ENCODE assay signal across 8 cellular contexts in genomic region chr12:65306603-65307501, GRCh38. TPM values are rescaled to one million over a fixed set of nuclear protein-coding genes. Genes with fewer than 3 reads are reported as not detected.
DNase-seq lines count a peak whose midpoint lies in the region; ATAC-seq, FAIRE-seq and TF ChIP-seq lines count a peak whose summit lies in the region.

No MANE protein-coding gene starts in this region.

- peak; percentile 67 for FAIRE-seq in K562 (lab: Jason Lieb, UNC)

- no peak overlapping the region for H3K4me2 ChIP-seq in K562 (ENCODE audit: insufficient read depth, low read length)

- no peaks in the 10 kb centered on the region for H3K9me3 ChIP-seq in K562 (replicated peaks; ENCODE audit: control insufficient read depth, insufficient read depth, low read depth, low read length)

- H3K9me3 Mint-ChIP-seq in activated CD4-positive, alpha-beta T cell treated with anti-CD3 and anti-CD28 coated beads for 36 hours (ENCODE audit: low read depth) = no peaks in the 10 kb centered on the region
- no peaks in the 10 kb centered on the region for H3K9me3 Mint-ChIP-seq in stimulated activated memory B cell treated with anti-CD40 and anti-IgM and Interleukin-4, amounts not matched to agents 10 μg/mL and 1 μg/mL and 100 μg/mL, for 72 hours

- no peaks in the 10 kb centered on the region for H3K9me1 ChIP-seq in K562 (ENCODE audit: control insufficient read depth, insufficient read depth, low read length)

- H3K4me3 ChIP-seq in K562 = no peak overlapping the region

- no peak for TF ChIP-seq POLR2A in K562 (conservative IDR thresholded peaks at IDR 0.05)

- H2AFZ ChIP-seq in K562 (ENCODE audit: low read depth, low read length) = no peak overlapping the region

- no peaks in the 10 kb centered on the region for H4K20me1 ChIP-seq in K562 (replicated peaks; ENCODE audit: control insufficient read depth, insufficient read depth, low read length)

- no peak overlapping the region for H3K27ac ChIP-seq in K562 (ENCODE audit: extremely low read depth, low read depth, low read length)

- no peak for ATAC-seq in activated CD4-positive, alpha-beta T cell treated with anti-CD3 and anti-CD28 coated beads for 36 hours
- peak; percentile 69; the same call in 2 of the 3 replicates for ATAC-seq in K562
- ATAC-seq in left colon = peak; percentile 41
- ATAC-seq in stimulated activated memory B cell treated with anti-CD40 and anti-IgM and Interleukin-4, amounts not matched to agents 10 μg/mL and 1 μg/mL and 100 μg/mL, for 72 hours = no peak

- no peaks in the 10 kb centered on the region for H3K79me2 ChIP-seq in K562 (ENCODE audit: control insufficient read depth, insufficient read depth, low read length)

- H3K4me3 Mint-ChIP-seq in activated CD4-positive, alpha-beta T cell treated with anti-CD3 and anti-CD28 coated beads for 36 hours = no peak overlapping the region
- H3K4me3 Mint-ChIP-seq in stimulated activated memory B cell treated with anti-CD40 and anti-IgM and Interleukin-4, amounts not matched to agents 10 μg/mL and 1 μg/mL and 100 μg/mL, for 72 hours = no peak overlapping the region

- in situ Hi-C loops in K562 (cut with MboI) = loop anchor here (10.0 to 25.0 kb wide), 2 partner anchors 778 to 1105 kb away; no protein-coding TSS in a partner anchor

- H3K27me3 ChIP-seq in K562 (ENCODE audit: control insufficient read depth in 2 of 2, insufficient read depth in 2 of 2, low read length in 2 of 2) = no peaks in the 10 kb centered on the region

- no peaks in the 10 kb centered on the region for H3K4me1 ChIP-seq in K562 (replicated peaks in 1 of 2; ENCODE audit: control insufficient read depth in 2 of 2, insufficient read depth in 2 of 2, low read length in 2 of 2)

- 2% methylated on average over 8 of the region's 8 CpGs for WGBS in K562 (ENCODE audit: insufficient coverage, low coverage, missing lambda C conversion rate)

- H3K27ac Mint-ChIP-seq in activated CD4-positive, alpha-beta T cell treated with anti-CD3 and anti-CD28 coated beads for 36 hours = no peak overlapping the region
- no peak overlapping the region for H3K27ac Mint-ChIP-seq in stimulated activated memory B cell treated with anti-CD40 and anti-IgM and Interleukin-4, amounts not matched to agents 10 μg/mL and 1 μg/mL and 100 μg/mL, for 72 hours

- CTCF ChIA-PET in activated CD4-positive, alpha-beta T cell treated with anti-CD3 and anti-CD28 coated beads for 36 hours (lab: Charles Lee) = interaction anchor here (0.8 to 1.1 kb wide), 4 partner anchors 21 to 798 kb away, joined by 3 read pairs; no protein-coding TSS in a partner anchor
- CTCF ChIA-PET in K562 (lab: Yijun Ruan, JAX; ENCODE audit: low intra/inter-chr PET ratio) = no interaction called here

- TF ChIP-seq CTCF in K562 (IDR thresholded peaks at IDR 0.05 in 2 of 3, conservative IDR thresholded peaks at IDR 0.05 in 1 of 3; ENCODE audit: insufficient read depth in 2 of 3, low read depth in 1 of 3, low read length in 3 of 3) = peak; percentile 58 to 73 (median 63); a peak in 5 of 6 replicates

- TF ChIP-seq EP300 in K562 (IDR thresholded peaks at IDR 0.05; ENCODE audit: low read length) = no peak

- H3K27me3 Mint-ChIP-seq in activated CD4-positive, alpha-beta T cell treated with anti-CD3 and anti-CD28 coated beads for 36 hours = peaks cover 11% of the 10 kb centered on the region
- peaks cover 33% of the 10 kb centered on the region for H3K27me3 Mint-ChIP-seq in stimulated activated memory B cell treated with anti-CD40 and anti-IgM and Interleukin-4, amounts not matched to agents 10 μg/mL and 1 μg/mL and 100 μg/mL, for 72 hours

- no peak overlapping the region for H3K9ac ChIP-seq in K562 (ENCODE audit: insufficient read depth in 1 of 2, low read depth in 2 of 2, low read length in 2 of 2)

- peak; percentile 76 to 82 for TF ChIP-seq RAD21 in K562 (CRISPR knock-in tag; conservative IDR thresholded peaks at IDR 0.05 in 1 of 2, IDR thresholded peaks at IDR 0.05 in 1 of 2)

- H3K36me3 ChIP-seq in K562 (ENCODE audit: control insufficient read depth, insufficient read depth, low read length) = no peaks in the 10 kb centered on the region

- peaks cover 7% of the 10 kb centered on the region for H3K4me1 Mint-ChIP-seq in activated CD4-positive, alpha-beta T cell treated with anti-CD3 and anti-CD28 coated beads for 36 hours
- peaks cover 5% of the 10 kb centered on the region for H3K4me1 Mint-ChIP-seq in stimulated activated memory B cell treated with anti-CD40 and anti-IgM and Interleukin-4, amounts not matched to agents 10 μg/mL and 1 μg/mL and 100 μg/mL, for 72 hours

- POLR2A ChIA-PET in activated CD4-positive, alpha-beta T cell treated with anti-CD3 and anti-CD28 coated beads for 36 hours (lab: Charles Lee) = no interaction called here
- POLR2A ChIA-PET in K562 (lab: Yijun Ruan, JAX) = no interaction called here

- no peaks in the 10 kb centered on the region for H3K36me3 Mint-ChIP-seq in activated CD4-positive, alpha-beta T cell treated with anti-CD3 and anti-CD28 coated beads for 36 hours (ENCODE audit: low read depth)
- no peaks in the 10 kb centered on the region for H3K36me3 Mint-ChIP-seq in stimulated activated memory B cell treated with anti-CD40 and anti-IgM and Interleukin-4, amounts not matched to agents 10 μg/mL and 1 μg/mL and 100 μg/mL, for 72 hours

- peak; percentile 12 for DNase-seq in activated CD4-positive, alpha-beta T cell treated with anti-CD3 and anti-CD28 coated beads for 36 hours
- DNase-seq in activated CD4-positive, alpha-beta T cell treated with anti-CD3 and anti-CD28 coated beads, Interleukin-2, amount 50 U/mL, for 48 hours = no peak
- DNase-seq in NCI-H460 (ENCODE audit: extremely low read depth, low read depth) (peak; percentile 44), K562 (ENCODE audit: extremely low read depth in 1 of 4, low spot score in 3 of 4) (peak in 2 of 4 experiments; percentile 17 to 43), left colon (peak; percentile 31 to 52), NCI-H1436 treated with DMSO at 0.1 percent for 48 hours (lab: John Stamatoyannopoulos, UW) (no peak)
- DNase-seq in stimulated activated CD4-positive, alpha-beta T cell treated with anti-CD3 and anti-CD28 coated beads, Interleukin-4, amount 100 ng/mL, for 4 hours = no peak

- BruUV-seq in K562 (replicated peaks; lab: Mats Ljungman, UMichigan) = no TSS peak

- intact Hi-C loops in activated CD4-positive, alpha-beta T cell treated with anti-CD3 and anti-CD28 coated beads for 36 hours (cut with DNase I, micrococcal nuclease) = loop anchor here (2.0 to 5.0 kb wide), 5 partner anchors 675 to 800 kb away; no protein-coding TSS in a partner anchor
- intact Hi-C loops in K562 (cut with micrococcal nuclease) = loop anchor here (2.0 to 10.0 kb wide), 3 partner anchors 416 to 800 kb away; no protein-coding TSS in a partner anchor
- intact Hi-C loops in left colon (cut with DNase I, micrococcal nuclease) = no loop called here

TF ChIP-seq in K562, 482 proteins besides CTCF, POLR2A, EP300 and RAD21 (continues in another document):
- TF ChIP-seq SMC3 (conservative IDR thresholded peaks at IDR 0.05; ENCODE audit: insufficient read depth, low read depth, low read length) (peak; percentile 41; the same call in 1 of the 2 replicates), KDM4B (IDR thresholded peaks at IDR 0.05; ENCODE audit: borderline replicate concordance in 2 of 2, low read depth in 1 of 2) (no peak), DEAF1 (CRISPR knock-in tag; IDR thresholded peaks at IDR 0.05) (peak; percentile 39; the same call in 1 of the 2 replicates)

RNA-seq across cellular contexts. Expression of gene MSRB3, which starts 28.4 kb away (rescaled TPM):
- total RNA-seq in activated CD4-positive, alpha-beta T cell treated with anti-CD3 and anti-CD28 coated beads for 36 hours = under 1 TPM in 1 of 2 experiments, not detected in 1; 0.12 TPM
- 16.2 and 16.3 TPM in 2 replicates for total RNA-seq in NCI-H460 (2014; rRNA removed; shearing (Covaris generic))
- 10.1 and 12.5 TPM in 2 replicates for polyA plus RNA-seq in NCI-H460 (2014; cell fraction: nucleus; rRNA removed)
- total RNA-seq in K562 (2011; cell fraction: chromatin; rRNA removed; ENCODE audit: low replicate concordance) = not detected in 2 replicates
- total RNA-seq in K562 (2011; cell fraction: nucleolus; rRNA removed) = not detected in 2 replicates
- total RNA-seq in K562 (2011; cell fraction: nucleoplasm; rRNA removed) = not detected in 2 replicates
- total RNA-seq in K562 (2014; rRNA removed) = not detected in 2 replicates
- total RNA-seq in K562 (2014; rRNA removed; fragmentation: Illumina TruSeq; extraction: Trizol) = not detected in 2 replicates
- total RNA-seq in K562 (2015; rRNA removed; fragmentation: Illumina TruSeq; extraction: Trizol) = not detected in 2 replicates
- total RNA-seq in K562 (2021) = 0.04 and 0.38 TPM in 2 replicates
- not detected in 2 replicates for polyA plus RNA-seq in K562 (2011; rRNA removed)
- polyA plus RNA-seq in K562 (2011; cell fraction: cytosol; rRNA removed) = 0.06 TPM in 1 of 2 replicates, not detected in the other
- polyA plus RNA-seq in K562 (2011; cell fraction: nucleus; rRNA removed) = not detected in 2 replicates
- not detected in 2 replicates for polyA plus RNA-seq in K562 (2012)
- not detected in 2 replicates for polyA plus RNA-seq in K562 (2014; fragmentation: Illumina TruSeq; extraction: Trizol)
- not detected for polyA plus RNA-seq in K562 (2014; fragmentation: Nextera tagmentation; extraction: Ambion mirVana)
- not detected in 2 replicates for polyA plus RNA-seq in K562 (2014; rRNA removed)
- polyA minus RNA-seq in K562 (2011; rRNA and poly(A)+ RNA removed) = not detected in 2 replicates
- polyA minus RNA-seq in K562 (2011; cell fraction: cytosol; rRNA and poly(A)+ RNA removed) = not detected in 2 replicates
- polyA minus RNA-seq in K562 (2011; cell fraction: nucleus; rRNA and poly(A)+ RNA removed) = not detected in 2 replicates
- total RNA-seq in left colon = 10 to 100 TPM in 1 of 2 donors, 1 to 10 TPM in 1; 5.7 to 20.4 TPM

Comparison
In these comparisons a context has a peak if more than half of its experiments do, and no peak if none do; other contexts are left out.
1. DNase-seq: peak in activated CD4-positive, alpha-beta T cell treated with anti-CD3 and anti-CD28 coated beads for 36 hours (single experiment), NCI-H460 (single experiment) and left colon (2 of 2); none in activated CD4-positive, alpha-beta T cell treated with anti-CD3 and anti-CD28 coated beads, Interleukin-2, amount 50 U/mL, for 48 hours (0 of 2), NCI-H1436 treated with DMSO at 0.1 percent for 48 hours (single experiment) and stimulated activated CD4-positive, alpha-beta T cell treated with anti-CD3 and anti-CD28 coated beads, Interleukin-4, amount 100 ng/mL, for 4 hours (0 of 2).
2. ATAC-seq: peak in K562 (single experiment) and left colon (single experiment); none in activated CD4-positive, alpha-beta T cell treated with anti-CD3 and anti-CD28 coated beads for 36 hours (single experiment) and stimulated activated memory B cell treated with anti-CD40 and anti-IgM and Interleukin-4, amounts not matched to agents 10 μg/mL and 1 μg/mL and 100 μg/mL, for 72 hours (single experiment).
3. RNA of gene MSRB3, which starts 28.4 kb away (total RNA-seq): 5.7 to 20.4 TPM in left colon and 16.2 to 16.3 TPM in NCI-H460; 0.12 TPM in activated CD4-positive, alpha-beta T cell treated with anti-CD3 and anti-CD28 coated beads for 36 hours and 0.04 to 0.38 TPM in K562; every median in the first group is over 4 times any median in the second.
4. intact Hi-C loops: an anchor here in activated CD4-positive, alpha-beta T cell treated with anti-CD3 and anti-CD28 coated beads for 36 hours (2.0 to 5.0 kb wide) and K562 (2.0 to 10.0 kb wide); none called in left colon.